In genomic region chr5:132260714-132261615, GRCh38 we compare ENCODE assay signal across 1 cellular context.
TF ChIP-seq lines count a peak whose summit lies in the region.

No MANE protein-coding gene starts in this region.

TF ChIP-seq in HEK293T, 16 proteins besides CTCF, POLR2A, EP300 and RAD21 (continued from another document):
- TF ChIP-seq PKNOX1 (IDR thresholded peaks at IDR 0.05) (no peak), LEF1 (IDR thresholded peaks at IDR 0.05; ENCODE audit: borderline replicate concordance) (no peak), HDGF (IDR thresholded peaks at IDR 0.05; ENCODE audit: borderline replicate concordance) (no peak), FOXK2 (IDR thresholded peaks at IDR 0.05) (no peak)
